ENCODE assay signal across 26 cellular contexts in the genomic region with DNA sequence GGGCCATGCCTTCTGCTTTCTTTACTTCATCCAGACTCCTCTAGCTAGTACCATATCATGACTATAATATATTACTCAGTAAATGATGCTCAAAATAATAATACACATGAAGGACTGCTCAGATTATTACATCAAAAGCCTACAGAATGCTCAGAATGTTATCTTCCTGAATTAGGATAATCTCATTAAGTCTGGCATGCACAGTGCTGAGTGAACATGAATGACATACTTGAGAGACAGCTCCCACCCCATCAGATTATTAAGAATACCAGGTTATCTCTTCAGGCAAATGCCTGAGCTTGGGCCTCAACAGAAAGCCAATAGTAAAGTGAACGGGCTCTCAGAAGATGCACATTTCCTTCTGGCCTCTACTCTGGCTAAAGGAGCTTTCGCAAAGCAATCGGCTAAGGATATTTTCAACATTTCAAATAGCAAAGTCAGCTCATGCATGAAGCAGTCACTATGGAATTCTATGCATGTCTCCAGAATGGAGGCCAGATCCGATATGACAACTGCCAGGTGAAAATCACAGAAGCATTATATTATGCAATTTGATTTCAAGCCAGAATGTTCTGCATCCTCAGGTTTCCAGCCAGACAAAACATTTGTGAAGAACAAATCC.
"Had no signal": no experiment of that assay in that cellular context is flagged by ENCODE, and none has a peak within 500 bp of the region (broad histone marks: within the 10 kb centered on the region; RNA-seq: fewer than 3 reads in every experiment).

No MANE protein-coding gene starts in this region.

- DNase-seq: activated CD4-positive, alpha-beta T cell treated with anti-CD3 and anti-CD28 coated beads, Interleukin-2, amount 10 ng/mL, durations not matched to agents 24 days and 14 days; activated CD4-positive, alpha-beta T cell treated with anti-CD3 and anti-CD28 coated beads, Interleukin-2, amount 50 U/mL, for 4 hours; activated CD8-positive, alpha-beta T cell treated with anti-CD3 and anti-CD28 coated beads for 36 hours; activated effector memory CD4-positive, alpha-beta T cell treated with anti-CD3 and anti-CD28 coated beads, Interleukin-2, amount 50 U/mL, for 16 hours; activated naive CD4-positive, alpha-beta T cell; activated naive CD4-positive, alpha-beta T cell treated with anti-CD3 and anti-CD28 coated beads, Interleukin-2, amount 50 U/mL, for 16 hours; activated naive CD8-positive, alpha-beta T cell treated with anti-CD3 and anti-CD28 coated beads, Interleukin-2, amount 10 ng/mL, durations not matched to agents 7 days and 5 days; activated T-cell treated with anti-CD3 and anti-CD28 coated beads, Interleukin-2, amount 50 U/mL, for 1 hour; activated T-cell treated with anti-CD3 and anti-CD28 coated beads, Interleukin-2, amount 50 U/mL, for 72 hours; adrenal gland; body of pancreas; caudate nucleus; cerebellar nuclear complex; NCI-H1105; NCI-H1417 treated with DMSO at 0.1 percent for 48 hours; NCI-H187 treated with DMSO at 0.1 percent for 48 hours; NCI-H2081 treated with DMSO at 0.1 percent for 48 hours; NCI-H510A; NCI-H526; NCI-H748 treated with DMSO at 0.1 percent for 48 hours; NK-92 treated with Interleukin-12 subunit alpha and Interleukin-12 subunit beta, amount 100 ng/mL, for 24 hours; PC-3; Peyer's patch; RPMI8226; SIG-M5 had no signal

- H3K4me3 ChIP-seq: adrenal gland, body of pancreas, K562, Peyer's patch had no signal
